In genomic region chr16:85469929-85470590, GRCh38 we compare ENCODE assay signal across 22 cellular contexts.
"Had no signal": no experiment of that assay in that cellular context is flagged by ENCODE, and none has a peak within 500 bp of the region (broad histone marks: within the 10 kb centered on the region; RNA-seq: fewer than 3 reads in every experiment).

No MANE protein-coding gene starts in this region.

- H3K27ac ChIP-seq: colonic mucosa, esophagus squamous epithelium, gastroesophageal sphincter, parathyroid adenoma, psoas muscle, skin epidermis, upper lobe of left lung, uterus had no signal

- H3K9me3 ChIP-seq: colonic mucosa, esophagus squamous epithelium, gastroesophageal sphincter, psoas muscle, upper lobe of left lung, uterus had no signal

- H3K36me3 ChIP-seq: colonic mucosa, esophagus squamous epithelium, gastroesophageal sphincter, upper lobe of left lung, uterus had no signal

- ATAC-seq: gastroesophageal sphincter; left colon; left ventricle myocardium superior; psoas muscle; sciatic nerve; stimulated activated naive B cell treated with anti-CD40 and anti-IgM and Interleukin-4, amounts not matched to agents 10 μg/mL and 1 μg/mL and 100 μg/mL, for 72 hours had no signal

- DNase-seq: colonic mucosa; dermis blood vessel endothelial cell; esophagus squamous epithelium; foreskin fibroblast; glutamatergic neuron; kidney; left colon; left ventricle myocardium superior; mesenchymal stem cell; naive B cell; psoas muscle; retina; stimulated activated CD4-positive, alpha-beta T cell treated with anti-CD3 and anti-CD28 coated beads, Interleukin-2, amount 100 ng/mL, for 24 hours; stimulated activated CD4-positive, alpha-beta T cell treated with anti-CD3 and anti-CD28 coated beads, Interleukin-4, amount 100 ng/mL, for 4 hours; stimulated activated naive B cell treated with anti-CD40 and anti-IgM and Interleukin-4, amounts not matched to agents 10 μg/mL and 1 μg/mL and 100 μg/mL, for 72 hours; upper lobe of left lung; uterus had no signal

- H3K9ac ChIP-seq: parathyroid adenoma had no signal

- H3K4me3 ChIP-seq: colonic mucosa, esophagus squamous epithelium, gastroesophageal sphincter, lung, psoas muscle, skin epidermis, upper lobe of left lung, uterus had no signal

- H3K27me3 ChIP-seq: gastroesophageal sphincter, upper lobe of left lung, uterus had no signal

- H3K4me1 ChIP-seq: colonic mucosa had no signal
